8 cellular contexts compared by ENCODE assay signal in the genomic region with DNA sequence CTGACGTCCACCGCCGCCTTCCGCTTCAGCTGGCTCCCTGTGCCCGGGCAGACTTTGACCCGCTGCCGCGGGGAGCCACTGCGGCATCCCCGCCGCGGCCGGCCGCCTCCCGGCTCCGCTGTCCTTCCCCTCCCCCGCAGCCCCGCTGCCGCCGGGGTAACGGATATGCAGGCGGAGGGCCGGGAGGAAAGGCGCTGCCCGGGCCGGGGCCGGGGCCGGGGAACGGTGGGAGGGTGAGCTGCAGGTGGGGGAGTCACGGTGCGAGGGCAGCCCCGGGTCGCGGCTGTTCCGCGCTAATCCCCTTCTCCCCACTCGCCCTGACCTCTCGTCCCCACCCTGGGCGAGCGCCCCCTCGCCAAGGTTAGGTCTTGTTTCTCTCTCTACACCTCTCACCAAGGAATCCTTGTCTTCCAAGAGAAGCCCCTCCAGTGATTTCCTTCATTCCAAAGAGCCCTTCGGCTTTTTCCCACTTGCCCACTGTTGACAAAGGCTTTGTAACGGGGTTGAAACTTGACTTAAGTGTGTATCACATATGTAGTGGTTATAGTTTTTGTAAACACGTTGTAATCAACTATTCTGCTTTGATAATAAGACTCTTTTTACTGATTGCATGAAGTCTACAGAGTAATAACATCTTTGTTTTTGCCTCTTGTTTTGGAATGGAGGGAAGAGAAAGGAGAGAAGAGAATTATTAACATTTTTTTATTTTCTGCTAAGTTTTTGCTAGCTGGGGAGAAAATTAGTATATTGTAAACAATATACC. TPM values are rescaled to one million over a fixed set of nuclear protein-coding genes. Genes with fewer than 3 reads are reported as not detected.
DNase-seq lines count a peak whose midpoint lies in the region; ATAC-seq and TF ChIP-seq lines count a peak whose summit lies in the region.

No MANE protein-coding gene starts in this region.

- no peak overlapping the region for H3K4me3 Mint-ChIP-seq in activated CD4-positive, alpha-beta memory T cell treated with anti-CD3 and anti-CD28 coated beads, Interleukin-2, amount 10 ng/mL, durations not matched to agents 7 days and 5 days
- no peak overlapping the region for H3K4me3 Mint-ChIP-seq in stimulated activated naive B cell treated with anti-CD40 and anti-IgM and Interleukin-4, amounts not matched to agents 10 μg/mL and 1 μg/mL and 100 μg/mL, for 72 hours

- ATAC-seq in GM18499 (IDR thresholded peaks at IDR 0.05; ENCODE audit: insufficient read depth, unreplicated experiment), result peak; percentile 16
- ATAC-seq in HG02938 (IDR thresholded peaks at IDR 0.05; ENCODE audit: unreplicated experiment), result peak; percentile 31
- ATAC-seq in stimulated activated naive B cell treated with anti-CD40 and anti-IgM and Interleukin-4, amounts not matched to agents 10 μg/mL and 1 μg/mL and 100 μg/mL, for 72 hours (replicated peaks), result peak; percentile 44 to 52

- TF ChIP-seq CTCF in epithelial cell of esophagus (IDR thresholded peaks at IDR 0.05; ENCODE audit: insufficient read depth, low read depth, low read length, missing control alignments), result no peak

- peak overlapping the region; percentile 81 for H3K27ac Mint-ChIP-seq in activated CD4-positive, alpha-beta memory T cell treated with anti-CD3 and anti-CD28 coated beads, Interleukin-2, amount 10 ng/mL, durations not matched to agents 7 days and 5 days
- H3K27ac Mint-ChIP-seq in stimulated activated naive B cell treated with anti-CD40 and anti-IgM and Interleukin-4, amounts not matched to agents 10 μg/mL and 1 μg/mL and 100 μg/mL, for 72 hours, result no peak overlapping the region

- H3K27me3 Mint-ChIP-seq in activated CD4-positive, alpha-beta memory T cell treated with anti-CD3 and anti-CD28 coated beads, Interleukin-2, amount 10 ng/mL, durations not matched to agents 7 days and 5 days, result no peaks in the 10 kb centered on the region
- H3K27me3 Mint-ChIP-seq in stimulated activated naive B cell treated with anti-CD40 and anti-IgM and Interleukin-4, amounts not matched to agents 10 μg/mL and 1 μg/mL and 100 μg/mL, for 72 hours, result peaks cover 0 to under 1% of the 10 kb centered on the region in 2 donors

- H3K4me3 ChIP-seq in epithelial cell of esophagus (ENCODE audit: low read length) (peak overlapping the region; percentile 88), mucosa of stomach (ENCODE audit: low read length) (peak overlapping the region; percentile 66)

- H3K4me1 Mint-ChIP-seq in activated CD4-positive, alpha-beta memory T cell treated with anti-CD3 and anti-CD28 coated beads, Interleukin-2, amount 10 ng/mL, durations not matched to agents 7 days and 5 days, result peaks cover 6% of the 10 kb centered on the region
- peaks cover 7 to 18% of the 10 kb centered on the region in 2 donors for H3K4me1 Mint-ChIP-seq in stimulated activated naive B cell treated with anti-CD40 and anti-IgM and Interleukin-4, amounts not matched to agents 10 μg/mL and 1 μg/mL and 100 μg/mL, for 72 hours

- no peaks in the 10 kb centered on the region for H3K9me3 Mint-ChIP-seq in activated CD4-positive, alpha-beta memory T cell treated with anti-CD3 and anti-CD28 coated beads, Interleukin-2, amount 10 ng/mL, durations not matched to agents 7 days and 5 days
- H3K9me3 Mint-ChIP-seq in stimulated activated naive B cell treated with anti-CD40 and anti-IgM and Interleukin-4, amounts not matched to agents 10 μg/mL and 1 μg/mL and 100 μg/mL, for 72 hours, result no peaks in the 10 kb centered on the region

- no peaks in the 10 kb centered on the region for H3K4me1 ChIP-seq in mucosa of stomach (ENCODE audit: control insufficient read depth, insufficient read depth, low read length)

- DNase-seq in A172 (ENCODE audit: low spot score) (peak; percentile 28), NCI-H226 (peak; percentile 22), epithelial cell of esophagus (ENCODE audit: low read depth) (peak; percentile 45)
- peak; percentile 68 for DNase-seq in activated CD4-positive, alpha-beta memory T cell treated with anti-CD3 and anti-CD28 coated beads, Interleukin-2, amount 10 ng/mL, durations not matched to agents 7 days and 5 days
- DNase-seq in stimulated activated naive B cell treated with anti-CD40 and anti-IgM and Interleukin-4, amounts not matched to agents 10 μg/mL and 1 μg/mL and 100 μg/mL, for 72 hours, result no peak

- H3K36me3 Mint-ChIP-seq in activated CD4-positive, alpha-beta memory T cell treated with anti-CD3 and anti-CD28 coated beads, Interleukin-2, amount 10 ng/mL, durations not matched to agents 7 days and 5 days (ENCODE audit: low read depth), result no peaks in the 10 kb centered on the region
- peaks cover 0 to 3% of the 10 kb centered on the region in 2 donors for H3K36me3 Mint-ChIP-seq in stimulated activated naive B cell treated with anti-CD40 and anti-IgM and Interleukin-4, amounts not matched to agents 10 μg/mL and 1 μg/mL and 100 μg/mL, for 72 hours

- H3K36me3 ChIP-seq in mucosa of stomach (ENCODE audit: control insufficient read depth, insufficient read depth, low read length), result no peaks in the 10 kb centered on the region

- no peaks in the 10 kb centered on the region for H3K27me3 ChIP-seq in mucosa of stomach (ENCODE audit: control insufficient read depth, insufficient read depth, low read length)

- CTCF ChIA-PET in activated CD4-positive, alpha-beta memory T cell treated with anti-CD3 and anti-CD28 coated beads, Interleukin-2, amount 10 ng/mL, durations not matched to agents 7 days and 5 days (lab: Charles Lee), result interaction anchor here (1.7 to 2.2 kb wide), 2 partner anchors 12 to 230 kb away, joined by 5 to 10 read pairs; no protein-coding TSS in a partner anchor

- POLR2A ChIA-PET in activated CD4-positive, alpha-beta memory T cell treated with anti-CD3 and anti-CD28 coated beads, Interleukin-2, amount 10 ng/mL, durations not matched to agents 7 days and 5 days (lab: Charles Lee), result interaction anchor here (0.8 to 1.9 kb wide), 8 partner anchors 16 to 509 kb away, joined by 3 to 11 read pairs (median 5); a partner anchor contains a TSS

- no peaks in the 10 kb centered on the region for H3K9me3 ChIP-seq in mucosa of stomach (ENCODE audit: control insufficient read depth, low read length)

- H3K9ac ChIP-seq in mucosa of stomach (ENCODE audit: low read length), result peak overlapping the region; percentile 68

RNA-seq across cellular contexts. Expression of a gene that starts 0.7 kb away (rescaled TPM):
- total RNA-seq in A172 (2014; rRNA removed; shearing (Covaris generic)), result 31.5 and 33.6 TPM in 2 replicates
- 10 to 100 TPM; 19.9 to 20.5 TPM for total RNA-seq in activated CD4-positive, alpha-beta memory T cell treated with anti-CD3 and anti-CD28 coated beads, Interleukin-2, amount 10 ng/mL, durations not matched to agents 7 days and 5 days
